9 cellular contexts compared by ENCODE assay signal in genomic region chr4:2290974-2291704, GRCh38. TPM values are rescaled to one million over a fixed set of nuclear protein-coding genes. Genes with fewer than 3 reads are reported as not detected.
DNase-seq lines count a peak whose midpoint lies in the region; ATAC-seq and TF ChIP-seq lines count a peak whose summit lies in the region.
"Had no signal": no experiment of that assay in that cellular context is flagged by ENCODE, and none has a peak within 500 bp of the region (broad histone marks: within the 10 kb centered on the region; RNA-seq: fewer than 3 reads in every experiment).

No MANE protein-coding gene starts in this region.

- no peak overlapping the region for H3K27ac Mint-ChIP-seq in nephron progenitor cell

- H3K9ac ChIP-seq in BLaER1 treated with 17β-estradiol and CSF1 and Interleukin-3, amounts not matched to agents 10 nM and 100 nM, result peak overlapping the region in 5 of 11 experiments; percentile 7 to 47 (median 30); a peak in 5 of 22 replicates
- no peak overlapping the region for H3K9ac ChIP-seq in OCI-LY1 (ENCODE audit: low read length)

- no peak for TF ChIP-seq EP300 in sigmoid colon (IDR thresholded peaks at IDR 0.05)

- no peak for TF ChIP-seq CTCF in OCI-LY1 (IDR thresholded peaks at IDR 0.05; ENCODE audit: low read length)
- TF ChIP-seq CTCF in sigmoid colon (IDR thresholded peaks at IDR 0.05), result no peak
- no peak for TF ChIP-seq CTCF in nephron progenitor cell (IDR thresholded peaks at IDR 0.05)

- no peak overlapping the region for H2AFZ ChIP-seq in OCI-LY1 (ENCODE audit: low read length)

- H3K9me3 Mint-ChIP-seq in nephron progenitor cell, result peaks cover 11% of the 10 kb centered on the region

- peak overlapping the region; percentile 46 to 95 (median 87) for H3K4me2 ChIP-seq in BLaER1 treated with 17β-estradiol and CSF1 and Interleukin-3, amounts not matched to agents 10 nM and 100 nM
- no peak overlapping the region; the same call in 1 of the 2 replicates for H3K4me2 ChIP-seq in OCI-LY1 (ENCODE audit: low read length)

- H3K27ac ChIP-seq in BLaER1 treated with 17β-estradiol and CSF1 and Interleukin-3, amounts not matched to agents 10 nM and 100 nM, result peak overlapping the region in 4 of 11 experiments; percentile 0 to 30 (median 16); a peak in 3 of 22 replicates
- H3K27ac ChIP-seq in OCI-LY1 (ENCODE audit: low read depth, low read length, poor library complexity, severe bottlenecking) (peak overlapping the region; percentile 6), sigmoid colon (no peak overlapping the region)
- H3K27ac ChIP-seq: C4-2B had no signal

- no peak for ATAC-seq in GM21529 (IDR thresholded peaks at IDR 0.05; ENCODE audit: unreplicated experiment)
- ATAC-seq in GM21367 (IDR thresholded peaks at IDR 0.05; ENCODE audit: unreplicated experiment), result no peak

- no peaks in the 10 kb centered on the region for H3K9me2 ChIP-seq in OCI-LY1 (ENCODE audit: low read depth, low read length)

- H3K36me3 Mint-ChIP-seq in nephron progenitor cell (ENCODE audit: low read depth), result no peaks in the 10 kb centered on the region

- H3K36me3 ChIP-seq in BLaER1 treated with 17β-estradiol and CSF1 and Interleukin-3, amounts not matched to agents 10 nM and 100 nM, result no peaks in the 10 kb centered on the region; a peak in 1 of 22 replicates
- no peaks in the 10 kb centered on the region; the same call in 1 of the 2 replicates for H3K36me3 ChIP-seq in OCI-LY1 (ENCODE audit: insufficient read depth, low read length)
- no peaks in the 10 kb centered on the region for H3K36me3 ChIP-seq in sigmoid colon

- peaks cover 33% of the 10 kb centered on the region for H3K4me1 Mint-ChIP-seq in nephron progenitor cell

- peak; percentile 67 for DNase-seq in activated gamma-delta T cell treated with anti-CD3 and anti-CD28 coated beads, Interleukin-2, amount 50 U/mL, for 16 hours (ENCODE audit: low read depth)
- DNase-seq in sigmoid colon (peak; percentile 52), H4 (ENCODE audit: low spot score) (no peak), nephron progenitor cell (no peak)

- intact Hi-C loops in sigmoid colon (cut with DNase I), result no loop called here

- H3K79me2 ChIP-seq in OCI-LY1 (ENCODE audit: insufficient read depth, low read length), result no peaks in the 10 kb centered on the region

- H3K4me1 ChIP-seq in BLaER1 treated with 17β-estradiol and CSF1 and Interleukin-3, amounts not matched to agents 10 nM and 100 nM, result peaks cover 27 to 57% (median 49%) of the 10 kb centered on the region in 10 experiments
- peaks cover 19% of the 10 kb centered on the region for H3K4me1 ChIP-seq in OCI-LY1 (ENCODE audit: insufficient read depth, low read length, severe bottlenecking)
- H3K4me1 ChIP-seq in sigmoid colon, result no peaks in the 10 kb centered on the region

- H3K27me3 ChIP-seq in BLaER1 treated with 17β-estradiol and CSF1 and Interleukin-3, amounts not matched to agents 10 nM and 100 nM, result peaks cover 0 to 13% (median 0%) of the 10 kb centered on the region in 11 experiments; a peak in 4 of 22 replicates
- H3K27me3 ChIP-seq in OCI-LY1 (ENCODE audit: insufficient read depth, low read length), result no peaks in the 10 kb centered on the region
- no peaks in the 10 kb centered on the region for H3K27me3 ChIP-seq in sigmoid colon

- peaks cover 0 to 24% (median 0%) of the 10 kb centered on the region in 11 experiments; a peak in 5 of 22 replicates for H4K20me1 ChIP-seq in BLaER1 treated with 17β-estradiol and CSF1 and Interleukin-3, amounts not matched to agents 10 nM and 100 nM
- no peaks in the 10 kb centered on the region for H4K20me1 ChIP-seq in OCI-LY1 (ENCODE audit: insufficient read depth, low read length)

- peaks cover 0 to 10% (median 4%) of the 10 kb centered on the region in 11 experiments; a peak in 7 of 22 replicates for H3K9me3 ChIP-seq in BLaER1 treated with 17β-estradiol and CSF1 and Interleukin-3, amounts not matched to agents 10 nM and 100 nM (replicated peaks in 1 of 11)
- H3K9me3 ChIP-seq in OCI-LY1 (ENCODE audit: low read length), result no peaks in the 10 kb centered on the region
- no peaks in the 10 kb centered on the region for H3K9me3 ChIP-seq in sigmoid colon

- H3F3A ChIP-seq in OCI-LY1 (ENCODE audit: insufficient read depth, low read length), result no peaks in the 10 kb centered on the region

- H3K4me3 ChIP-seq in BLaER1 treated with 17β-estradiol and CSF1 and Interleukin-3, amounts not matched to agents 10 nM and 100 nM, result no peak overlapping the region
- no peak overlapping the region for H3K4me3 ChIP-seq in OCI-LY1 (ENCODE audit: low read depth, low read length, poor library complexity, severe bottlenecking)
- H3K4me3 ChIP-seq in sigmoid colon, result no peak overlapping the region

- WGBS in sigmoid colon, 2 donors, result 49 to 80% methylated on average over 24 of the region's 24 CpGs

- H3K27me3 Mint-ChIP-seq in nephron progenitor cell (ENCODE audit: low read depth, poor library complexity), result peaks cover 13% of the 10 kb centered on the region

- H3K4me3 Mint-ChIP-seq in nephron progenitor cell, result no peak overlapping the region

- TF ChIP-seq POLR2A in sigmoid colon (IDR thresholded peaks at IDR 0.05), result no peak

RNA-seq across cellular contexts. Expression of gene MXD4, which starts 29.2 kb away (rescaled TPM):
- 10 to 100 TPM; 36.4 to 62.0 (median 38.7) TPM for total RNA-seq in sigmoid colon
- 10 to 100 TPM; 25.0 to 32.8 (median 27.6) TPM for polyA plus RNA-seq in sigmoid colon
- total RNA-seq in H4 (2014; rRNA removed; shearing (Covaris generic)), result 22.1 and 22.9 TPM in 2 replicates

RNA-seq across cellular contexts. Expression of gene HAUS3, which starts 49.2 kb away (rescaled TPM):
- 10 to 100 TPM; 12.1 to 18.5 (median 16.4) TPM for total RNA-seq in sigmoid colon
- 1 to 10 TPM; 3.2 to 7.7 (median 6.0) TPM for polyA plus RNA-seq in sigmoid colon
- total RNA-seq in H4 (2014; rRNA removed; shearing (Covaris generic)), result 7.6 and 11.0 TPM in 2 replicates

RNA-seq across cellular contexts. Expression of gene POLN, which starts 49.2 kb away (rescaled TPM):
- total RNA-seq in sigmoid colon, result 1 to 10 TPM; 1.8 to 9.4 (median 2.6) TPM
- polyA plus RNA-seq in sigmoid colon, result 1 to 10 TPM in 1 of 3 donors, under 1 TPM in 1, not detected in 1; 0.60 to 1.1 TPM
- total RNA-seq in H4 (2014; rRNA removed; shearing (Covaris generic)), result 1.0 and 1.8 TPM in 2 replicates

Comparison
In these comparisons a context has a peak if more than half of its experiments do, and no peak if none do; other contexts are left out.
1. DNase-seq: peak in activated gamma-delta T cell treated with anti-CD3 and anti-CD28 coated beads, Interleukin-2, amount 50 U/mL, for 16 hours (single experiment) and sigmoid colon (single experiment); none in H4 (single experiment) and nephron progenitor cell (single experiment).